In the genomic region with DNA sequence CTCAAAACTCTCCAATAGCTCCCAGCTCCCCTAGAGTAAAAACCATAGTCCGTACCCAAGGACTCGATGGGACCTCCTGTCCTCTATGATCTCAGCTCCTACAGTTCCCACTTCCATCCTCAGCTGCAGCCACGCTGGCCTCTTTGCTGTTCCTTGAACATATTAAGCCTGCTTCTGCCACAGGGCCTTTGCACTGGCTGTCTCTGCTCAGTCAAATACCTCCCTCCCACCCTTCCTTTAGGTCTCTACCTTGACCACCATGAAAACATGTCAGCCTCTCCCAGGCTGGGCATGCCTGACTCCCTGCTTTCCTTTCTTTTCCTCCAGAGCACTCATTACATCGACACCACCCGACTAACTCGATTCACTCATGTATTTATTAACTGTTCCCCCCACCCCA, we compare ENCODE assay signal across 17 cellular contexts. TPM values are rescaled to one million over a fixed set of nuclear protein-coding genes. Genes with fewer than 3 reads are reported as not detected.
DNase-seq lines count a peak whose midpoint lies in the region; ATAC-seq, FAIRE-seq and TF ChIP-seq lines count a peak whose summit lies in the region.
"Had no signal": no experiment of that assay in that cellular context is flagged by ENCODE, and none has a peak within 500 bp of the region (broad histone marks: within the 10 kb centered on the region; RNA-seq: fewer than 3 reads in every experiment).

No MANE protein-coding gene starts in this region.

- peaks cover 30% of the 10 kb centered on the region for H3K36me3 Mint-ChIP-seq in astrocyte (ENCODE audit: low read depth, unreplicated experiment)
- H3K36me3 Mint-ChIP-seq in glutamatergic neuron (ENCODE audit: unreplicated experiment): peaks cover 11% of the 10 kb centered on the region

- H3K4me1 Mint-ChIP-seq in astrocyte (ENCODE audit: low read depth, unreplicated experiment): peaks cover 6% of the 10 kb centered on the region
- peaks cover 13% of the 10 kb centered on the region for H3K4me1 Mint-ChIP-seq in glutamatergic neuron (ENCODE audit: low read depth, unreplicated experiment)

- H3K4me3 Mint-ChIP-seq in astrocyte (ENCODE audit: unreplicated experiment) (no peak overlapping the region), glutamatergic neuron (ENCODE audit: unreplicated experiment) (peak overlapping the region; percentile 20)
- H3K4me3 Mint-ChIP-seq: CD4-positive, alpha-beta T cell had no signal

- H3K36me3 ChIP-seq in MM.1S (replicated peaks; ENCODE audit: insufficient read depth, low read length) (peaks cover 2% of the 10 kb centered on the region), astrocyte (ENCODE audit: insufficient read depth, low read length) (peaks cover 10% of the 10 kb centered on the region), tibial artery (peaks cover 8 to 43% (median 28%) of the 10 kb centered on the region in 3 donors), psoas muscle (ENCODE audit: insufficient read depth in 1 of 2, low read depth in 1 of 2) (peaks cover 0 to 42% of the 10 kb centered on the region in 2 donors)

- H3K9ac ChIP-seq in MM.1S (ENCODE audit: low read length) (no peak overlapping the region), astrocyte (ENCODE audit: low read length) (no peak overlapping the region)

- peaks cover 82% of the 10 kb centered on the region for H3K79me2 ChIP-seq in MM.1S (ENCODE audit: low read length)
- peaks cover 75% of the 10 kb centered on the region for H3K79me2 ChIP-seq in astrocyte (ENCODE audit: insufficient read depth, low read length)

- H3K4me1 ChIP-seq in MM.1S (ENCODE audit: low read length): peaks cover 84% of the 10 kb centered on the region
- H3K4me1 ChIP-seq in astrocyte (ENCODE audit: insufficient read depth, low read length): peaks cover 9% of the 10 kb centered on the region
- peaks cover 6 to 78% (median 59%) of the 10 kb centered on the region in 4 donors for H3K4me1 ChIP-seq in tibial artery
- peaks cover 26% of the 10 kb centered on the region for H3K4me1 ChIP-seq in psoas muscle

- H3F3A ChIP-seq in MM.1S (ENCODE audit: insufficient read depth, low read length): peaks cover 34% of the 10 kb centered on the region

- H2AFZ ChIP-seq in MM.1S (ENCODE audit: low read length): no peak overlapping the region
- H2AFZ ChIP-seq in astrocyte (ENCODE audit: low read depth, low read length): no peak overlapping the region

- H3K9me2 ChIP-seq in MM.1S (replicated peaks; ENCODE audit: insufficient read depth, low read length): no peaks in the 10 kb centered on the region

- no peaks in the 10 kb centered on the region for H3K27me3 Mint-ChIP-seq in astrocyte (ENCODE audit: low read depth, unreplicated experiment)
- H3K27me3 Mint-ChIP-seq in glutamatergic neuron (ENCODE audit: unreplicated experiment): peaks cover 7% of the 10 kb centered on the region
- H3K27me3 Mint-ChIP-seq: CD4-positive, alpha-beta T cell; IgD-negative memory B cell had no signal

- ATAC-seq in HG02763 (IDR thresholded peaks at IDR 0.05; ENCODE audit: unreplicated experiment): no peak
- no peak for ATAC-seq in psoas muscle
- ATAC-seq: PC-3 had no signal

- no peak for TF ChIP-seq CTCF in MM.1S (IDR thresholded peaks at IDR 0.05; ENCODE audit: low read length)
- no peak for TF ChIP-seq CTCF in astrocyte (IDR thresholded peaks at IDR 0.05; ENCODE audit: insufficient read depth, low read depth, low read length)
- no peak for TF ChIP-seq CTCF in glutamatergic neuron (IDR thresholded peaks at IDR 0.05; ENCODE audit: partially characterized antibody, unreplicated experiment)
- no peak for TF ChIP-seq CTCF in tibial artery (IDR thresholded peaks at IDR 0.05)
- no peak for TF ChIP-seq CTCF in psoas muscle (IDR thresholded peaks at IDR 0.05)

- FAIRE-seq in astrocyte (lab: Jason Lieb, UNC): no peak

- H3K9me3 ChIP-seq in MM.1S (replicated peaks; ENCODE audit: insufficient read depth, low read length) (no peaks in the 10 kb centered on the region), astrocyte (ENCODE audit: insufficient read depth, low read depth, low read length) (no peaks in the 10 kb centered on the region), tibial artery (no peaks in the 10 kb centered on the region), psoas muscle (no peaks in the 10 kb centered on the region)
- H3K9me3 ChIP-seq: SJSA1 had no signal

- DNase-seq in MM.1S (no peak), astrocyte (ENCODE audit: low read depth) (no peak), glutamatergic neuron (no peak), tibial artery (no peak), iPS-NIHi7 (ENCODE audit: extremely low spot score) (no peak), psoas muscle (no peak)
- DNase-seq: CD4-positive, alpha-beta T cell; DMS79; H7; MV-4-11; NCI-H1417; NCI-H187 treated with DMSO at 0.1 percent for 48 hours; NCI-H774; PC-3 had no signal

- WGBS in psoas muscle, 3 donors: 96 to 98% (median 97%) methylated on average over 6 of the region's 6 CpGs

- no peaks in the 10 kb centered on the region for H4K20me1 ChIP-seq in MM.1S (ENCODE audit: insufficient read depth, low read length)
- H4K20me1 ChIP-seq in astrocyte (ENCODE audit: insufficient read depth, low read length): peaks cover 75% of the 10 kb centered on the region

- peaks cover 3% of the 10 kb centered on the region for H3K9me3 Mint-ChIP-seq in astrocyte (ENCODE audit: unreplicated experiment)
- peaks cover 6% of the 10 kb centered on the region for H3K9me3 Mint-ChIP-seq in glutamatergic neuron (ENCODE audit: unreplicated experiment)
- H3K9me3 Mint-ChIP-seq: CD4-positive, alpha-beta T cell; IgD-negative memory B cell had no signal

- H3K4me2 ChIP-seq in MM.1S (ENCODE audit: low read depth, low read length): no peak overlapping the region
- no peak overlapping the region for H3K4me2 ChIP-seq in astrocyte (ENCODE audit: low read length)

- H3K27me3 ChIP-seq in MM.1S (replicated peaks; ENCODE audit: insufficient read depth, low read length): no peaks in the 10 kb centered on the region
- H3K27me3 ChIP-seq in astrocyte (ENCODE audit: insufficient read depth, low read length): no peaks in the 10 kb centered on the region
- no peaks in the 10 kb centered on the region for H3K27me3 ChIP-seq in tibial artery
- H3K27me3 ChIP-seq in psoas muscle (ENCODE audit: insufficient read depth in 3 of 3, low read length in 2 of 3): no peaks in the 10 kb centered on the region
- H3K27me3 ChIP-seq: SJSA1 had no signal

- intact Hi-C loops in tibial artery (cut with DNase I; ENCODE audit: low total_unique reads) (loop anchor here (5.0 kb wide), 1 partner anchor 46 kb away; a partner anchor contains a TSS), psoas muscle (cut with DNase I) (no loop called here)

- H3K27ac ChIP-seq in MM.1S (ENCODE audit: low read length) (peak overlapping the region; percentile 11; the same call in 1 of the 2 replicates), astrocyte (ENCODE audit: low read depth, low read length) (no peak overlapping the region), tibial artery (peak overlapping the region; percentile 65 to 83), psoas muscle (no peak overlapping the region)
- H3K27ac ChIP-seq: SJSA1 had no signal

- no peak overlapping the region for H3K4me3 ChIP-seq in MM.1S (ENCODE audit: low read length)
- H3K4me3 ChIP-seq in astrocyte (ENCODE audit: insufficient read depth, low read depth, low read length): no peak overlapping the region
- no peak overlapping the region for H3K4me3 ChIP-seq in tibial artery
- H3K4me3 ChIP-seq in psoas muscle: no peak overlapping the region
- H3K4me3 ChIP-seq: SJSA1 had no signal

- H3K27ac Mint-ChIP-seq in astrocyte (ENCODE audit: unreplicated experiment): peak overlapping the region; percentile 58
- no peak overlapping the region for H3K27ac Mint-ChIP-seq in glutamatergic neuron (ENCODE audit: unreplicated experiment)
- H3K27ac Mint-ChIP-seq: CD4-positive, alpha-beta T cell had no signal

RNA-seq across cellular contexts. Expression of a gene that starts 24.5 kb away (rescaled TPM):
- 109 and 114 TPM in 2 replicates for total RNA-seq in astrocyte
- 81.0 TPM for total RNA-seq in glutamatergic neuron (ENCODE audit: unreplicated experiment)
- total RNA-seq in psoas muscle: 10 to 100 TPM; 23.2 to 40.3 (median 30.3) TPM
- 10 to 100 TPM; 13.6 to 28.2 (median 24.8) TPM for polyA plus RNA-seq in psoas muscle

RNA-seq across cellular contexts. Expression of a gene that starts 46.5 kb away (rescaled TPM):
- total RNA-seq in astrocyte (12.0 and 18.2 TPM in 2 replicates), glutamatergic neuron (ENCODE audit: unreplicated experiment) (1.8 TPM), psoas muscle (10 to 100 TPM in 3 of 4 donors, 1 to 10 TPM in 1; 5.7 to 63.8 (median 39.5) TPM)
- polyA plus RNA-seq in psoas muscle: 100 to 1,000 TPM in 1 of 3 donors, 10 to 100 TPM in 2; 23.6 to 118 (median 26.9) TPM

Comparison
In these comparisons a context has a peak if more than half of its experiments do, and no peak if none do; other contexts are left out.
1. H3K27ac ChIP-seq: peak in MM.1S (single experiment) and tibial artery (2 of 2); none in astrocyte (single experiment) and psoas muscle (single experiment).